ENCODE assay signal across 18 cellular contexts in the genomic region with DNA sequence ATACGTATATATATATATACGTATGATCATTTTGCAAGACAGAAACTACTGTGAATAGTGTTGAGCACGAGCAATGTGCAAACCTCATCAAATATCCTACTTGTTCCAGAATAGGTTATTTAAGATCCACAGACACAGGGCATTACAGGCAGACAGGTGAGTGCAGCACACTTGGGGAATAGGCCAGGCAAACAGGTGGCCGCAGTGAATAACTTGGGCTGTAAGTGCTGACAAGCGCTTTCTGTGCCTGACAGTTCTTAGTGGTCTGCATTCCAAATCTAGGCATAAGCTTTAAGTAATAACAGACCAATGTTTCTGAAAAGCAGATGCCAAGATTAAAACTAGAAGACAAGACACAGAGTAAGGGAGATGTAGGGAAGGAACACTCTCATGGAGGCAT.
A peak's percentile ranks its signal among the peaks of the same experiment; 100 is the strongest.
DNase-seq lines count a peak whose midpoint lies in the region; ATAC-seq, FAIRE-seq and TF ChIP-seq lines count a peak whose summit lies in the region.
"Had no signal": no experiment of that assay in that cellular context is flagged by ENCODE, and none has a peak within 500 bp of the region (broad histone marks: within the 10 kb centered on the region; RNA-seq: fewer than 3 reads in every experiment).

No MANE protein-coding gene starts in this region.

- peaks cover 7% of the 10 kb centered on the region for H3K27me3 Mint-ChIP-seq in GM23338 (ENCODE audit: insufficient read depth, low read depth, poor library complexity)
- H3K27me3 Mint-ChIP-seq in nephron progenitor cell (ENCODE audit: low read depth, poor library complexity), result no peaks in the 10 kb centered on the region

- H3K4me1 ChIP-seq in GM23338 (ENCODE audit: insufficient read depth), result peaks cover 26% of the 10 kb centered on the region
- peaks cover 0 to 21% of the 10 kb centered on the region in 2 experiments; a peak in 3 of 5 replicates for H3K4me1 ChIP-seq in K562 (replicated peaks in 1 of 2; ENCODE audit: control insufficient read depth in 2 of 2, insufficient read depth in 2 of 2, low read length in 2 of 2)

- H3K9me3 ChIP-seq in K562 (replicated peaks; ENCODE audit: control insufficient read depth, insufficient read depth, low read depth, low read length), result no peaks in the 10 kb centered on the region

- H3K79me2 ChIP-seq in GM23338 (replicated peaks; ENCODE audit: insufficient read depth), result peaks cover 89% of the 10 kb centered on the region
- no peaks in the 10 kb centered on the region for H3K79me2 ChIP-seq in K562 (ENCODE audit: control insufficient read depth, insufficient read depth, low read length)

- peaks cover 4% of the 10 kb centered on the region; the same call in 2 of the 3 replicates for H3K36me3 Mint-ChIP-seq in GM23338 (ENCODE audit: low read depth)
- peaks cover 32% of the 10 kb centered on the region for H3K36me3 Mint-ChIP-seq in nephron progenitor cell (ENCODE audit: low read depth)
- H3K36me3 Mint-ChIP-seq: CD4-positive, CD25-positive, alpha-beta regulatory T cell had no signal

- H3K27me3 ChIP-seq in GM23338 (ENCODE audit: insufficient read depth), result no peaks in the 10 kb centered on the region
- no peaks in the 10 kb centered on the region for H3K27me3 ChIP-seq in K562 (ENCODE audit: control insufficient read depth in 2 of 2, insufficient read depth in 2 of 2, low read length in 2 of 2)
- H3K27me3 ChIP-seq: BLaER1 treated with 17β-estradiol and CSF1 and Interleukin-3, amounts not matched to agents 10 nM and 100 nM had no signal

- peak; percentile 5 for DNase-seq in NCI-H510A treated with DMSO at 0.1 percent for 48 hours (lab: John Stamatoyannopoulos, UW)
- no peak for DNase-seq in NCI-H510A (lab: John Stamatoyannopoulos, UW)
- no peak for DNase-seq in GM23338 (ENCODE audit: low spot score)
- no peak for DNase-seq in K562 (ENCODE audit: extremely low read depth in 1 of 4, low spot score in 3 of 4)
- no peak for DNase-seq in nephron progenitor cell
- no peak for DNase-seq in SKM-1 treated with dmso at 0.1 percent for 144 hours (lab: John Stamatoyannopoulos, UW; ENCODE audit: unreplicated experiment)
- DNase-seq: 8988T; ACHN; Calu3; CD4-positive, CD25-positive, alpha-beta regulatory T cell; DMS 273 treated with DMSO at 0.1 percent for 48 hours; GM23248; H7 had no signal

- H3K9me1 ChIP-seq in K562 (ENCODE audit: control insufficient read depth, insufficient read depth, low read length), result no peaks in the 10 kb centered on the region

- no peak overlapping the region for H3K4me2 ChIP-seq in GM23338
- no peak overlapping the region for H3K4me2 ChIP-seq in K562 (ENCODE audit: insufficient read depth, low read length)
- H3K4me2 ChIP-seq: BLaER1 treated with 17β-estradiol and CSF1 and Interleukin-3, amounts not matched to agents 10 nM and 100 nM had no signal

- no peak for TF ChIP-seq CTCF in GM23338 (conservative IDR thresholded peaks at IDR 0.05; ENCODE audit: low read depth in 2 of 2)
- TF ChIP-seq CTCF in K562 (IDR thresholded peaks at IDR 0.05 in 2 of 3, conservative IDR thresholded peaks at IDR 0.05 in 1 of 3; ENCODE audit: insufficient read depth in 2 of 3, low read depth in 1 of 3, low read length in 3 of 3), result no peak
- no peak for TF ChIP-seq CTCF in nephron progenitor cell (IDR thresholded peaks at IDR 0.05)

- in situ Hi-C loops in K562 (cut with MboI), result no loop called here

- no peak overlapping the region for H3K4me3 Mint-ChIP-seq in GM23338
- H3K4me3 Mint-ChIP-seq in nephron progenitor cell, result no peak overlapping the region
- H3K4me3 Mint-ChIP-seq: CD4-positive, CD25-positive, alpha-beta regulatory T cell had no signal

- no peak overlapping the region for H3K9ac ChIP-seq in K562 (ENCODE audit: insufficient read depth in 1 of 2, low read depth in 2 of 2, low read length in 2 of 2)
- H3K9ac ChIP-seq: BLaER1 treated with 17β-estradiol and CSF1 and Interleukin-3, amounts not matched to agents 10 nM and 100 nM; GM23248 had no signal

- H2AFZ ChIP-seq in GM23338 (no peak overlapping the region), K562 (ENCODE audit: low read depth, low read length) (no peak overlapping the region)
- H2AFZ ChIP-seq: GM23248 had no signal

- peaks cover 48% of the 10 kb centered on the region for H3K4me1 Mint-ChIP-seq in GM23338
- H3K4me1 Mint-ChIP-seq in nephron progenitor cell, result peaks cover 78% of the 10 kb centered on the region
- H3K4me1 Mint-ChIP-seq: CD4-positive, CD25-positive, alpha-beta regulatory T cell had no signal

- no peaks in the 10 kb centered on the region for H3K9me2 ChIP-seq in GM23338 (ENCODE audit: insufficient read depth)

- WGBS in K562 (ENCODE audit: insufficient coverage, low coverage, missing lambda C conversion rate), result 74% methylated on average over 5 of the region's 5 CpGs

- CTCF ChIA-PET in K562 (lab: Yijun Ruan, JAX; ENCODE audit: low intra/inter-chr PET ratio), result no interaction called here

- H3K4me3 ChIP-seq in GM23338 (no peak overlapping the region), K562 (no peak overlapping the region)
- H3K4me3 ChIP-seq: BLaER1 treated with 17β-estradiol and CSF1 and Interleukin-3, amounts not matched to agents 10 nM and 100 nM; GM23248 had no signal

- no peaks in the 10 kb centered on the region for H3F3A ChIP-seq in GM23338 (replicated peaks; ENCODE audit: low read depth)

- TF ChIP-seq EP300 in K562 (IDR thresholded peaks at IDR 0.05; ENCODE audit: low read length), result no peak

- no peak for FAIRE-seq in K562 (lab: Jason Lieb, UNC)
- FAIRE-seq: GM18507, HepG2, HTR-8/SVneo had no signal

- no TSS peak for BruUV-seq in K562 (replicated peaks; lab: Mats Ljungman, UMichigan)

- POLR2A ChIA-PET in K562 (lab: Yijun Ruan, JAX), result no interaction called here

- no peaks in the 10 kb centered on the region for H3K9me3 Mint-ChIP-seq in GM23338
- peaks cover 3% of the 10 kb centered on the region for H3K9me3 Mint-ChIP-seq in nephron progenitor cell

- H3K27ac ChIP-seq in GM23338 (ENCODE audit: low read depth) (no peak overlapping the region), K562 (ENCODE audit: extremely low read depth, low read depth, low read length) (no peak overlapping the region)
- H3K27ac ChIP-seq: BLaER1 treated with 17β-estradiol and CSF1 and Interleukin-3, amounts not matched to agents 10 nM and 100 nM; GM23248 had no signal

- H3K27ac Mint-ChIP-seq in GM23338, result 0 out of 2 replicates have a peak overlapping the region, but pooled peaks have one; percentile 4
- peak overlapping the region; percentile 89 for H3K27ac Mint-ChIP-seq in nephron progenitor cell
- H3K27ac Mint-ChIP-seq: CD4-positive, CD25-positive, alpha-beta regulatory T cell had no signal

- H4K20me1 ChIP-seq in GM23338 (replicated peaks; ENCODE audit: insufficient read depth), result peaks cover 18% of the 10 kb centered on the region
- no peaks in the 10 kb centered on the region for H4K20me1 ChIP-seq in K562 (replicated peaks; ENCODE audit: control insufficient read depth, insufficient read depth, low read length)
- H4K20me1 ChIP-seq: BLaER1 treated with 17β-estradiol and CSF1 and Interleukin-3, amounts not matched to agents 10 nM and 100 nM had no signal

- TF ChIP-seq POLR2A in K562 (conservative IDR thresholded peaks at IDR 0.05), result no peak

- intact Hi-C loops in K562 (cut with micrococcal nuclease), result no loop called here

- ATAC-seq in GM23338 (no peak), K562 (no peak), GM18868 (IDR thresholded peaks at IDR 0.05; ENCODE audit: unreplicated experiment) (no peak)

- no peak for TF ChIP-seq RAD21 in K562 (CRISPR knock-in tag; conservative IDR thresholded peaks at IDR 0.05 in 1 of 2, IDR thresholded peaks at IDR 0.05 in 1 of 2)

- H3K36me3 ChIP-seq in GM23338 (ENCODE audit: insufficient read depth) (no peaks in the 10 kb centered on the region), K562 (ENCODE audit: control insufficient read depth, insufficient read depth, low read length) (no peaks in the 10 kb centered on the region)
- H3K36me3 ChIP-seq: BLaER1 treated with 17β-estradiol and CSF1 and Interleukin-3, amounts not matched to agents 10 nM and 100 nM had no signal

TF ChIP-seq in GM23338, 12 proteins besides CTCF, POLR2A, EP300 and RAD21 (continues in another document):
- no peak for TF ChIP-seq ZNF331 (CRISPR knock-in tag; IDR thresholded peaks at IDR 0.05; ENCODE audit: low read depth)

TF ChIP-seq in K562, 482 proteins besides CTCF, POLR2A, EP300 and RAD21:
- TF ChIP-seq C11orf30 (IDR thresholded peaks at IDR 0.05; ENCODE audit: low read depth) (peak; percentile 14; the same call in 1 of the 2 replicates), NRF1 (conservative IDR thresholded peaks at IDR 0.05 in 1 of 2, IDR thresholded peaks at IDR 0.05 in 1 of 2) (no peak), ZNF778 (CRISPR knock-in tag; IDR thresholded peaks at IDR 0.05) (no peak), ATF1 (CRISPR knock-in tag; IDR thresholded peaks at IDR 0.05) (no peak), ATF1 (tag; IDR thresholded peaks at IDR 0.05) (no peak), TEAD1 (CRISPR knock-in tag; IDR thresholded peaks at IDR 0.05) (no peak), KAT8 (IDR thresholded peaks at IDR 0.05; ENCODE audit: low read depth) (no peak)
